25 cellular contexts compared by ENCODE assay signal in the genomic region with DNA sequence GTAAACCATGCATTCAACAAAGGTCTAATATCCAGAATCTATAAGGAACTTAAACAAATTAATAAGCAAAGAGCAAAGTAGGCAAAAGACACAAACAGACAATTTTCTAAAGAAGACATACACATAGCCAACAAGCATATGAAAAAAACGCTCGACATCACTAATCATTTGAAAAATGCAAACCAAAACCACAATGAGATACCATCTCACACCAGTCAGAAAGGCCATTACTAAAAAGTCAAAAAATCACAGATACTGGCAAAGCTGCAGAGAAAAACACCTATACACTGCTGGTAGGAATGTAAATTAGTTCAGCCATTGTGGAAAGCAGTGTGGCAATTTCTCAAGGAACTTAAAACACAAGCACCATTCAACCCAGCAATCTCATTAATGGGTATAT. TPM values are rescaled to one million over a fixed set of nuclear protein-coding genes. Genes with fewer than 3 reads are reported as not detected.
"Had no signal": no experiment of that assay in that cellular context is flagged by ENCODE, and none has a peak within 500 bp of the region (broad histone marks: within the 10 kb centered on the region; RNA-seq: fewer than 3 reads in every experiment).

No MANE protein-coding gene starts in this region.

- H3K36me3 Mint-ChIP-seq: activated naive CD8-positive, alpha-beta T cell; stimulated activated effector memory CD8-positive, alpha-beta T cell treated with anti-CD3 and anti-CD28 coated beads, Interleukin-12 subunit alpha, Interleukin-12 subunit beta, amount 100 ng/mL, for 72 hours; type B pancreatic cell had no signal

- H3K4me3 Mint-ChIP-seq: activated B cell treated with CpG ODN at 0.5 μM for 24 hours; activated naive CD8-positive, alpha-beta T cell; activated T-cell treated with anti-CD3 and anti-CD28 coated beads, Interleukin-2, amount 50 U/mL, for 72 hours; nephron; stimulated activated effector memory CD8-positive, alpha-beta T cell treated with anti-CD3 and anti-CD28 coated beads, Interleukin-12 subunit alpha, Interleukin-12 subunit beta, amount 100 ng/mL, for 72 hours; stimulated activated naive CD8-positive, alpha-beta T cell treated with anti-CD3 and anti-CD28 coated beads, Interleukin-15, Interleukin-2, amounts not matched to agents 100 ng/mL and 50 ng/mL, for 24 hours; T-helper 2 cell treated with Interferon-gamma antibody and Interleukin-4, amounts not matched to agents 5 μg/mL and 100 μg/mL, for 36 hours; type B pancreatic cell had no signal

- H3K27me3 Mint-ChIP-seq: progenitor cell of endocrine pancreas, type B pancreatic cell had no signal

- H3K4me1 Mint-ChIP-seq: activated B cell treated with CpG ODN at 0.5 μM for 24 hours; nephron; stimulated activated effector memory CD8-positive, alpha-beta T cell treated with anti-CD3 and anti-CD28 coated beads, Interleukin-12 subunit alpha, Interleukin-12 subunit beta, amount 100 ng/mL, for 72 hours had no signal

- H3K4me1 ChIP-seq: ascending aorta, foreskin keratinocyte, left ventricle myocardium inferior, right lobe of liver, uterus had no signal

- H3K9me3 Mint-ChIP-seq: activated B cell treated with CpG ODN at 0.5 μM for 24 hours; activated T-cell treated with anti-CD3 and anti-CD28 coated beads, Interleukin-2, amount 50 U/mL, for 72 hours; stimulated activated effector memory CD8-positive, alpha-beta T cell treated with anti-CD3 and anti-CD28 coated beads, Interleukin-12 subunit alpha, Interleukin-12 subunit beta, amount 100 ng/mL, for 72 hours; stimulated activated naive CD8-positive, alpha-beta T cell treated with anti-CD3 and anti-CD28 coated beads, Interleukin-15, Interleukin-2, amounts not matched to agents 100 ng/mL and 50 ng/mL, for 24 hours; T-helper 2 cell treated with Interferon-gamma antibody and Interleukin-4, amounts not matched to agents 5 μg/mL and 100 μg/mL, for 36 hours; type B pancreatic cell had no signal

- H3K36me3 ChIP-seq: ascending aorta, left ventricle myocardium inferior, neutrophil, right lobe of liver, thoracic aorta, uterus had no signal

- H3K9me3 ChIP-seq: ascending aorta, left ventricle myocardium inferior, neutrophil, right lobe of liver, thoracic aorta, uterus had no signal

- FAIRE-seq: endothelial cell of umbilical vein, islet of Langerhans, small intestine had no signal

- H3K4me3 ChIP-seq: ascending aorta, left ventricle myocardium inferior, lung, right lobe of liver, thoracic aorta, uterus had no signal

- H3K27ac Mint-ChIP-seq: activated B cell treated with CpG ODN at 0.5 μM for 24 hours; activated naive CD8-positive, alpha-beta T cell; activated T-cell treated with anti-CD3 and anti-CD28 coated beads, Interleukin-2, amount 50 U/mL, for 72 hours; nephron; progenitor cell of endocrine pancreas; stimulated activated effector memory CD8-positive, alpha-beta T cell treated with anti-CD3 and anti-CD28 coated beads, Interleukin-12 subunit alpha, Interleukin-12 subunit beta, amount 100 ng/mL, for 72 hours; stimulated activated naive CD8-positive, alpha-beta T cell treated with anti-CD3 and anti-CD28 coated beads, Interleukin-15, Interleukin-2, amounts not matched to agents 100 ng/mL and 50 ng/mL, for 24 hours; T-helper 2 cell treated with Interferon-gamma antibody and Interleukin-4, amounts not matched to agents 5 μg/mL and 100 μg/mL, for 36 hours; type B pancreatic cell had no signal

- H3K27me3 ChIP-seq: ascending aorta, foreskin keratinocyte, neutrophil, right lobe of liver, uterus had no signal

- H3K27ac ChIP-seq: ascending aorta, foreskin keratinocyte, left ventricle myocardium inferior, neutrophil, right lobe of liver, thoracic aorta, uterus had no signal

- ATAC-seq: activated T-cell treated with anti-CD3 and anti-CD28 coated beads, Interleukin-2, amount 50 U/mL, for 72 hours; foreskin keratinocyte; right lobe of liver; stimulated activated effector memory CD8-positive, alpha-beta T cell treated with anti-CD3 and anti-CD28 coated beads, Interleukin-12 subunit alpha, Interleukin-12 subunit beta, amount 100 ng/mL, for 72 hours had no signal

- DNase-seq: activated B cell treated with CpG ODN at 0.5 μM for 24 hours; activated CD4-positive, alpha-beta T cell treated with anti-CD3 and anti-CD28 coated beads, Interleukin-2, amount 50 U/mL, for 4 hours; activated naive CD4-positive, alpha-beta T cell; activated T-cell treated with anti-CD3 and anti-CD28 coated beads for 4 hours; activated T-cell treated with anti-CD3 and anti-CD28 coated beads, Interleukin-2, amount 50 U/mL, for 72 hours; caudate nucleus; left ventricle myocardium inferior; right lobe of liver; small intestine; stimulated activated CD4-positive, alpha-beta T cell treated with anti-CD3 and anti-CD28 coated beads, Interleukin-4, amount 100 ng/mL, for 24 hours; uterus had no signal

RNA-seq across cellular contexts. Expression of gene FSIP1, which starts 53.8 kb away (rescaled TPM):
- total RNA-seq: ascending aorta had no signal
